22 cellular contexts compared by ENCODE assay signal in genomic region chr4:85478576-85478975, GRCh38. TPM values are rescaled to one million over a fixed set of nuclear protein-coding genes. Genes with fewer than 3 reads are reported as not detected.
A peak's percentile ranks its signal among the peaks of the same experiment; 100 is the strongest.
DNase-seq lines count a peak whose midpoint lies in the region; TF ChIP-seq lines count a peak whose summit lies in the region.
"Had no signal": no experiment of that assay in that cellular context is flagged by ENCODE, and none has a peak within 500 bp of the region (broad histone marks: within the 10 kb centered on the region; RNA-seq: fewer than 3 reads in every experiment).

No MANE protein-coding gene starts in this region.

- H2BK15ac ChIP-seq in mesenchymal stem cell (ENCODE audit: low read depth, poor library complexity, severe bottlenecking) = no peak overlapping the region

- no peak overlapping the region for H3K4me2 ChIP-seq in mesenchymal stem cell (ENCODE audit: low read length, poor library complexity, severe bottlenecking)

- H3K4me3 ChIP-seq in mesenchymal stem cell (ENCODE audit: insufficient read depth in 1 of 2, low read depth in 1 of 2, low read length in 2 of 2) (peak overlapping the region in 1 of 2 experiments; percentile 78), uterus (no peak overlapping the region), testis (no peak overlapping the region)
- H3K4me3 ChIP-seq: ascending aorta, SJSA1 had no signal

- peak overlapping the region; percentile 92 for H3K9ac ChIP-seq in mesenchymal stem cell (ENCODE audit: low read length)

- peak overlapping the region; percentile 71 to 97 (median 91) for H3K4me3 Mint-ChIP-seq in IgD-negative memory B cell
- no peak overlapping the region for H3K4me3 Mint-ChIP-seq in chondrocyte (ENCODE audit: unreplicated experiment)
- H3K4me3 Mint-ChIP-seq: activated CD4-positive, alpha-beta T cell treated with anti-CD3 and anti-CD28 coated beads, Interleukin-2, amount 10 ng/mL, durations not matched to agents 7 days and 5 days; CD8-positive, alpha-beta memory T cell; stimulated activated naive CD8-positive, alpha-beta T cell treated with anti-CD3 and anti-CD28 coated beads, Interleukin-15, Interleukin-2, amounts not matched to agents 100 ng/mL and 50 ng/mL, for 24 hours had no signal

- no peak overlapping the region for H2BK5ac ChIP-seq in mesenchymal stem cell (ENCODE audit: low read depth, low read length, poor library complexity, severe bottlenecking)

- DNase-seq in AG08395 (ENCODE audit: low spot score) = peak; percentile 57
- no peak for DNase-seq in chondrocyte (ENCODE audit: low spot score)
- DNase-seq in mesenchymal stem cell = peak; percentile 48
- DNase-seq in uterus = no peak
- DNase-seq in testis = no peak
- DNase-seq in NCI-H345 (lab: John Stamatoyannopoulos, UW) = no peak
- no peak for DNase-seq in DMS153 treated with DMSO at 0.1 percent for 48 hours (lab: John Stamatoyannopoulos, UW; ENCODE audit: unreplicated experiment)
- DNase-seq: activated CD4-positive, alpha-beta T cell treated with anti-CD3 and anti-CD28 coated beads, Interleukin-2, amount 10 ng/mL, durations not matched to agents 7 days and 5 days; activated naive CD4-positive, alpha-beta T cell treated with Interleukin-2 at 50 U/mL for 16 hours; CD8-positive, alpha-beta memory T cell; cortex of kidney; heart left ventricle; mammary epithelial cell; NCI-H2029 treated with DMSO at 0.1 percent for 48 hours; NCI-H524 treated with DMSO at 0.1 percent for 48 hours; T-helper 9 cell had no signal

- peaks cover 0 to 12% of the 10 kb centered on the region in 2 experiments for H3K27me3 ChIP-seq in mesenchymal stem cell (ENCODE audit: control insufficient read depth in 1 of 2, insufficient read depth in 1 of 2, low read length in 2 of 2)
- no peaks in the 10 kb centered on the region for H3K27me3 ChIP-seq in uterus
- H3K27me3 ChIP-seq in testis = no peaks in the 10 kb centered on the region
- H3K27me3 ChIP-seq: ascending aorta, heart left ventricle had no signal

- H3K14ac ChIP-seq in mesenchymal stem cell (ENCODE audit: low read length in 2 of 2) = no peak overlapping the region

- no peak overlapping the region for H2AFZ ChIP-seq in mesenchymal stem cell (ENCODE audit: low read depth, low read length)

- H2BK120ac ChIP-seq in mesenchymal stem cell (ENCODE audit: low read depth, low read length) = no peak overlapping the region

- H3K4me1 ChIP-seq in mesenchymal stem cell (ENCODE audit: control insufficient read depth, insufficient read depth, low read depth, low read length) (peaks cover 2% of the 10 kb centered on the region), uterus (no peaks in the 10 kb centered on the region), testis (no peaks in the 10 kb centered on the region)
- H3K4me1 ChIP-seq: ascending aorta had no signal

- H3K27ac Mint-ChIP-seq in IgD-negative memory B cell (peak overlapping the region; percentile 67 to 100 (median 75)), chondrocyte (ENCODE audit: unreplicated experiment) (peak overlapping the region; percentile 71)
- H3K27ac Mint-ChIP-seq: activated CD4-positive, alpha-beta T cell treated with anti-CD3 and anti-CD28 coated beads, Interleukin-2, amount 10 ng/mL, durations not matched to agents 7 days and 5 days; CD8-positive, alpha-beta memory T cell; stimulated activated naive CD8-positive, alpha-beta T cell treated with anti-CD3 and anti-CD28 coated beads, Interleukin-15, Interleukin-2, amounts not matched to agents 100 ng/mL and 50 ng/mL, for 24 hours had no signal

- H3K27me3 Mint-ChIP-seq in IgD-negative memory B cell (no peaks in the 10 kb centered on the region), chondrocyte (ENCODE audit: low read depth) (peaks cover 21% of the 10 kb centered on the region)

- no peaks in the 10 kb centered on the region for H3K36me3 Mint-ChIP-seq in IgD-negative memory B cell
- no peaks in the 10 kb centered on the region for H3K36me3 Mint-ChIP-seq in chondrocyte (ENCODE audit: low read depth)
- H3K36me3 Mint-ChIP-seq: CD8-positive, alpha-beta memory T cell had no signal

- H4K8ac ChIP-seq in mesenchymal stem cell (ENCODE audit: low read length) = no peak overlapping the region

- TF ChIP-seq CTCF in chondrocyte (IDR thresholded peaks at IDR 0.05) (no peak), uterus (IDR thresholded peaks at IDR 0.05) (no peak), testis (IDR thresholded peaks at IDR 0.05) (no peak)

- H3K36me3 ChIP-seq in mesenchymal stem cell (ENCODE audit: control insufficient read depth in 1 of 2, insufficient read depth in 2 of 2, low read depth in 1 of 2, low read length in 2 of 2) (no peaks in the 10 kb centered on the region), uterus (no peaks in the 10 kb centered on the region), testis (ENCODE audit: low read depth, missing control alignments) (no peaks in the 10 kb centered on the region)
- H3K36me3 ChIP-seq: ascending aorta, heart left ventricle, SJSA1 had no signal

- TF ChIP-seq POLR2A in uterus (IDR thresholded peaks at IDR 0.05) = no peak
- no peak for TF ChIP-seq POLR2A in testis (IDR thresholded peaks at IDR 0.05)

- intact Hi-C loops in uterus (cut with DNase I; ENCODE audit: low total_unique reads) (no loop called here), testis (cut with DNase I; ENCODE audit: low total_unique reads) (no loop called here)

- no peaks in the 10 kb centered on the region for H3K9me3 ChIP-seq in mesenchymal stem cell (ENCODE audit: control insufficient read depth, low read length)
- H3K9me3 ChIP-seq in uterus = no peaks in the 10 kb centered on the region
- H3K9me3 ChIP-seq in testis = no peaks in the 10 kb centered on the region
- H3K9me3 ChIP-seq: ascending aorta, heart left ventricle, SJSA1 had no signal

- no peak overlapping the region for H3K27ac ChIP-seq in mesenchymal stem cell (ENCODE audit: low read length, poor library complexity, severe bottlenecking)
- no peak overlapping the region for H3K27ac ChIP-seq in uterus
- H3K27ac ChIP-seq in testis = no peak overlapping the region
- H3K27ac ChIP-seq: ascending aorta, epithelial cell of prostate, SJSA1 had no signal

- H3K9me3 Mint-ChIP-seq in IgD-negative memory B cell (no peaks in the 10 kb centered on the region), chondrocyte (ENCODE audit: low read depth) (no peaks in the 10 kb centered on the region)
- H3K9me3 Mint-ChIP-seq: activated CD4-positive, alpha-beta T cell treated with anti-CD3 and anti-CD28 coated beads, Interleukin-2, amount 10 ng/mL, durations not matched to agents 7 days and 5 days; nephron; stimulated activated naive CD8-positive, alpha-beta T cell treated with anti-CD3 and anti-CD28 coated beads, Interleukin-15, Interleukin-2, amounts not matched to agents 100 ng/mL and 50 ng/mL, for 24 hours had no signal

- peaks cover 62 to 65% (median 62%) of the 10 kb centered on the region in 3 donors for H3K4me1 Mint-ChIP-seq in IgD-negative memory B cell
- peaks cover 13% of the 10 kb centered on the region for H3K4me1 Mint-ChIP-seq in chondrocyte (ENCODE audit: low read depth)
- H3K4me1 Mint-ChIP-seq: CD8-positive, alpha-beta memory T cell had no signal

- H4K91ac ChIP-seq in mesenchymal stem cell (ENCODE audit: low read length) = no peak overlapping the region

- no peak overlapping the region for H2BK12ac ChIP-seq in mesenchymal stem cell (ENCODE audit: low read length in 2 of 2)

- H2AK5ac ChIP-seq in mesenchymal stem cell (ENCODE audit: low read length, severe bottlenecking) = no peak overlapping the region

- H3K79me1 ChIP-seq in mesenchymal stem cell (replicated peaks; ENCODE audit: low read length, poor library complexity, severe bottlenecking) = no peaks in the 10 kb centered on the region

- no peak overlapping the region for H3K23ac ChIP-seq in mesenchymal stem cell (ENCODE audit: low read length in 2 of 2)

- no CpG with 5 or more reads among the region's 2 CpGs for WGBS in mesenchymal stem cell
- WGBS in testis, 2 donors = 53 to 63% methylated on average over 2 of the region's 2 CpGs

- no peak overlapping the region for H3K18ac ChIP-seq in mesenchymal stem cell (ENCODE audit: low read depth in 1 of 2, low read length in 2 of 2)

- H3K4ac ChIP-seq in mesenchymal stem cell (ENCODE audit: low read depth in 1 of 2, low read length in 2 of 2) = no peak overlapping the region

RNA-seq across cellular contexts. Expression of gene ARHGAP24, which starts 3.6 kb away (rescaled TPM):
- polyA plus RNA-seq in IgD-negative memory B cell = 93.4 TPM
- 21.1 to 22.0 TPM (median 21.6 TPM) in 3 replicates for total RNA-seq in chondrocyte
- polyA plus RNA-seq in mesenchymal stem cell (2013, experiment 1 of 2) = 36.9 TPM
- polyA plus RNA-seq in mesenchymal stem cell (2013, experiment 2 of 2) = 39.2 TPM
- total RNA-seq in uterus = 10 to 100 TPM; 12.1 to 60.8 (median 18.9) TPM
- 1 to 10 TPM; 5.7 to 9.4 TPM for total RNA-seq in testis
- polyA plus RNA-seq in testis (ENCODE audit: insufficient read depth, low read depth, low replicate concordance) = 9.9 TPM
- total RNA-seq: activated CD4-positive, alpha-beta T cell treated with anti-CD3 and anti-CD28 coated beads, Interleukin-2, amount 10 ng/mL, durations not matched to agents 7 days and 5 days; CD8-positive, alpha-beta memory T cell had no signal
- polyA plus RNA-seq: CD8-positive, alpha-beta memory T cell had no signal

Comparison
In these comparisons a context has a peak if more than half of its experiments do, and no peak if none do; other contexts are left out.
1. DNase-seq: peak in AG08395 (single experiment) and mesenchymal stem cell (single experiment); none in chondrocyte (single experiment), uterus (0 of 2), testis (single experiment), NCI-H345 (single experiment) and DMS153 treated with DMSO at 0.1 percent for 48 hours (single experiment).